Comparison of ENCODE assay signal across 1 cellular context in genomic region chr22:19174106-19175025, GRCh38.
A peak's percentile ranks its signal among the peaks of the same experiment; 100 is the strongest.
TF ChIP-seq lines count a peak whose summit lies in the region.

No MANE protein-coding gene starts in this region.

TF ChIP-seq in HepG2, 621 proteins besides CTCF, POLR2A, EP300 and RAD21 (continued from another document and continues in another):
- peak; percentile 31; the same call in 1 of the 2 replicates for TF ChIP-seq MNT (IDR thresholded peaks at IDR 0.05)
- TF ChIP-seq SIX4 (CRISPR knock-in tag; IDR thresholded peaks at IDR 0.05) = no peak
- TF ChIP-seq MAX (IDR thresholded peaks at IDR 0.05) = peak; percentile 55; the same call in 1 of the 2 replicates
- TF ChIP-seq RBM39 (IDR thresholded peaks at IDR 0.05; ENCODE audit: low read depth, low read length, poor library complexity, severe bottlenecking) = peak; percentile 11
- TF ChIP-seq ZNF501 (CRISPR knock-in tag; IDR thresholded peaks at IDR 0.05) = 0 out of 2 replicates have a peak, but pooled peaks have one; percentile 28
- TF ChIP-seq ZNF746 (CRISPR knock-in tag; IDR thresholded peaks at IDR 0.05) = no peak
- 0 out of 2 replicates have a peak, but pooled peaks have one; percentile 25 for TF ChIP-seq ZNF160 (CRISPR knock-in tag; IDR thresholded peaks at IDR 0.05)
- TF ChIP-seq ZFP91 (CRISPR knock-in tag; IDR thresholded peaks at IDR 0.05; ENCODE audit: borderline replicate concordance) = 0 out of 2 replicates have a peak, but pooled peaks have one; percentile 22
- peak; percentile 18; the same call in 1 of the 2 replicates for TF ChIP-seq TFAP4 (IDR thresholded peaks at IDR 0.05; ENCODE audit: borderline replicate concordance, low read depth)
- peak; percentile 35; the same call in 1 of the 2 replicates for TF ChIP-seq FOXC1 (CRISPR knock-in tag; IDR thresholded peaks at IDR 0.05; ENCODE audit: borderline replicate concordance)
- TF ChIP-seq NPAS2 (CRISPR knock-in tag; IDR thresholded peaks at IDR 0.05; ENCODE audit: borderline replicate concordance) = no peak
- TF ChIP-seq AKAP8 (CRISPR knock-in tag; IDR thresholded peaks at IDR 0.05) = peak; percentile 96
- 0 out of 2 replicates have a peak, but pooled peaks have one; percentile 29 for TF ChIP-seq MEIS2 (CRISPR knock-in tag; IDR thresholded peaks at IDR 0.05)
- 0 out of 2 replicates have a peak, but pooled peaks have one; percentile 29 for TF ChIP-seq BATF2 (CRISPR knock-in tag; IDR thresholded peaks at IDR 0.05)
- TF ChIP-seq ZFY (CRISPR knock-in tag; IDR thresholded peaks at IDR 0.05) = peak; percentile 17
- no peak for TF ChIP-seq ZNF713 (CRISPR knock-in tag; IDR thresholded peaks at IDR 0.05)
- TF ChIP-seq MAZ (IDR thresholded peaks at IDR 0.05; ENCODE audit: borderline replicate concordance, low read depth, low read length) = no peak
- 0 out of 2 replicates have a peak, but pooled peaks have one; percentile 16 for TF ChIP-seq MAZ (CRISPR knock-in tag; IDR thresholded peaks at IDR 0.05; ENCODE audit: low read depth)
- peak; percentile 78; the same call in 1 of the 2 replicates for TF ChIP-seq ATF7-NPFF (CRISPR knock-in tag; IDR thresholded peaks at IDR 0.05; ENCODE audit: low read depth)
- no peak for TF ChIP-seq MTF1 (CRISPR knock-in tag; IDR thresholded peaks at IDR 0.05)
- TF ChIP-seq AGO2 (optimal IDR thresholded peaks at IDR 0.05; ENCODE audit: low read depth, low read length) = peak; percentile 46
- TF ChIP-seq GABPB1 (CRISPR knock-in tag; IDR thresholded peaks at IDR 0.05) = peak; percentile 14; the same call in 1 of the 2 replicates
- no peak for TF ChIP-seq ZNF280D (CRISPR knock-in tag; IDR thresholded peaks at IDR 0.05)
- peak; percentile 27 for TF ChIP-seq PHF8 (CRISPR knock-in tag; IDR thresholded peaks at IDR 0.05)
- TF ChIP-seq POGK (CRISPR knock-in tag; conservative IDR thresholded peaks at IDR 0.05) = 0 out of 2 replicates have a peak, but pooled peaks have one; percentile 29
- peak; percentile 38; the same call in 1 of the 2 replicates for TF ChIP-seq CCDC6 (CRISPR knock-in tag; IDR thresholded peaks at IDR 0.05)
- peak; percentile 59; the same call in 1 of the 2 replicates for TF ChIP-seq RXRA (CRISPR knock-in tag; IDR thresholded peaks at IDR 0.05)
- peak; percentile 60; the same call in 1 of the 2 replicates for TF ChIP-seq MYC (CRISPR knock-in tag; IDR thresholded peaks at IDR 0.05; ENCODE audit: borderline replicate concordance)
- no peak for TF ChIP-seq NONO (IDR thresholded peaks at IDR 0.05)
- peak; percentile 86 for TF ChIP-seq NONO (CRISPR knock-in tag; conservative IDR thresholded peaks at IDR 0.05)
- TF ChIP-seq HNF4A (CRISPR knock-in tag; IDR thresholded peaks at IDR 0.05) = peak; percentile 40; the same call in 1 of the 2 replicates
- TF ChIP-seq IRF9 (CRISPR knock-in tag; IDR thresholded peaks at IDR 0.05; ENCODE audit: borderline replicate concordance) = 0 out of 2 replicates have a peak, but pooled peaks have one; percentile 10
- TF ChIP-seq ARID4A (CRISPR knock-in tag; IDR thresholded peaks at IDR 0.05; ENCODE audit: borderline replicate concordance) = 0 out of 2 replicates have a peak, but pooled peaks have one; percentile 22
- no peak for TF ChIP-seq TAF1 (CRISPR knock-in tag; IDR thresholded peaks at IDR 0.05)
- TF ChIP-seq KDM2A (CRISPR knock-in tag; IDR thresholded peaks at IDR 0.05; ENCODE audit: borderline replicate concordance, low read depth) = peak; percentile 58
- TF ChIP-seq AGO1 (IDR thresholded peaks at IDR 0.05; ENCODE audit: low read depth, low read length, poor library complexity, severe bottlenecking) = peak; percentile 76
- TF ChIP-seq ZNF263 (CRISPR knock-in tag; IDR thresholded peaks at IDR 0.05) = peak; percentile 97
- peak; percentile 52; the same call in 1 of the 2 replicates for TF ChIP-seq ZNF121 (CRISPR knock-in tag; IDR thresholded peaks at IDR 0.05)
- TF ChIP-seq GRHL1 (CRISPR knock-in tag; conservative IDR thresholded peaks at IDR 0.05) = no peak
- 0 out of 2 replicates have a peak, but pooled peaks have one; percentile 25 for TF ChIP-seq ZNF143 (CRISPR knock-in tag; IDR thresholded peaks at IDR 0.05)
- peak; percentile 24; the same call in 1 of the 2 replicates for TF ChIP-seq HNF4G (IDR thresholded peaks at IDR 0.05; ENCODE audit: borderline replicate concordance, low read depth, low read length)
- TF ChIP-seq HNF4G (CRISPR knock-in tag; IDR thresholded peaks at IDR 0.05; ENCODE audit: borderline replicate concordance, low read depth) = no peak
- TF ChIP-seq JUN (CRISPR knock-in tag; IDR thresholded peaks at IDR 0.05) = no peak
- TF ChIP-seq HNRNPL (IDR thresholded peaks at IDR 0.05; ENCODE audit: low read depth, low read length) = 0 out of 2 replicates have a peak, but pooled peaks have one; percentile 28
- TF ChIP-seq CHD2 (IDR thresholded peaks at IDR 0.05; ENCODE audit: low read depth, low read length) = 0 out of 2 replicates have a peak, but pooled peaks have one; percentile 12
- peak; percentile 78; the same call in 1 of the 2 replicates for TF ChIP-seq ZNF326 (CRISPR knock-in tag; IDR thresholded peaks at IDR 0.05; ENCODE audit: borderline replicate concordance)
- TF ChIP-seq NFKB2 (CRISPR knock-in tag; IDR thresholded peaks at IDR 0.05; ENCODE audit: borderline replicate concordance) = peak; percentile 21; the same call in 1 of the 2 replicates
